Comparison of ENCODE assay signal across 20 cellular contexts in genomic region chr10:110274629-110275028, GRCh38. TPM values are rescaled to one million over a fixed set of nuclear protein-coding genes. Genes with fewer than 3 reads are reported as not detected.
DNase-seq lines count a peak whose midpoint lies in the region; ATAC-seq and TF ChIP-seq lines count a peak whose summit lies in the region.
"Had no signal": no experiment of that assay in that cellular context is flagged by ENCODE, and none has a peak within 500 bp of the region (broad histone marks: within the 10 kb centered on the region; RNA-seq: fewer than 3 reads in every experiment).

No MANE protein-coding gene starts in this region.

- no peak overlapping the region for H3K4me3 Mint-ChIP-seq in activated naive CD4-positive, alpha-beta T cell treated with anti-CD3 and anti-CD28 coated beads, Interleukin-2, amount 50 U/mL, for 24 hours
- H3K4me3 Mint-ChIP-seq in activated naive CD4-positive, alpha-beta T cell treated with anti-CD3 and anti-CD28 coated beads for 36 hours: no peak overlapping the region
- H3K4me3 Mint-ChIP-seq in HFFc6: no peak overlapping the region
- H3K4me3 Mint-ChIP-seq: stimulated activated naive B cell treated with anti-CD40 and anti-IgM and Interleukin-4, amounts not matched to agents 10 μg/mL and 1 μg/mL and 100 μg/mL, for 72 hours had no signal

- H3K9me3 ChIP-seq in BE2C: no peaks in the 10 kb centered on the region
- H3K9me3 ChIP-seq: Caco-2, psoas muscle had no signal

- no peaks in the 10 kb centered on the region for H3K27me3 Mint-ChIP-seq in activated naive CD4-positive, alpha-beta T cell treated with anti-CD3 and anti-CD28 coated beads, Interleukin-2, amount 50 U/mL, for 24 hours
- no peaks in the 10 kb centered on the region for H3K27me3 Mint-ChIP-seq in activated naive CD4-positive, alpha-beta T cell treated with anti-CD3 and anti-CD28 coated beads for 36 hours (ENCODE audit: low read depth)
- H3K27me3 Mint-ChIP-seq in HFFc6 (ENCODE audit: insufficient read depth): peaks cover 1% of the 10 kb centered on the region; the same call in 1 of the 2 replicates
- H3K27me3 Mint-ChIP-seq: stimulated activated naive B cell treated with anti-CD40 and anti-IgM and Interleukin-4, amounts not matched to agents 10 μg/mL and 1 μg/mL and 100 μg/mL, for 72 hours had no signal

- H3K4me1 Mint-ChIP-seq in activated naive CD4-positive, alpha-beta T cell treated with anti-CD3 and anti-CD28 coated beads, Interleukin-2, amount 50 U/mL, for 24 hours: peaks cover 60% of the 10 kb centered on the region
- peaks cover 44% of the 10 kb centered on the region for H3K4me1 Mint-ChIP-seq in activated naive CD4-positive, alpha-beta T cell treated with anti-CD3 and anti-CD28 coated beads for 36 hours (ENCODE audit: low read depth)
- peaks cover 18% of the 10 kb centered on the region for H3K4me1 Mint-ChIP-seq in HFFc6 (ENCODE audit: low read depth)

- H3K4me3 ChIP-seq in dorsolateral prefrontal cortex (peak overlapping the region in 6 of 59 donors; percentile 1 to 29 (median 10)), BE2C (ENCODE audit: low read depth, low read length) (no peak overlapping the region)
- H3K4me3 ChIP-seq: psoas muscle, smooth muscle cell had no signal

- H3K36me3 Mint-ChIP-seq in activated naive CD4-positive, alpha-beta T cell treated with anti-CD3 and anti-CD28 coated beads, Interleukin-2, amount 50 U/mL, for 24 hours: peaks cover 6% of the 10 kb centered on the region
- no peaks in the 10 kb centered on the region for H3K36me3 Mint-ChIP-seq in activated naive CD4-positive, alpha-beta T cell treated with anti-CD3 and anti-CD28 coated beads for 36 hours (ENCODE audit: low read depth)
- no peaks in the 10 kb centered on the region for H3K36me3 Mint-ChIP-seq in HFFc6 (ENCODE audit: low read depth)
- H3K36me3 Mint-ChIP-seq: stimulated activated naive B cell treated with anti-CD40 and anti-IgM and Interleukin-4, amounts not matched to agents 10 μg/mL and 1 μg/mL and 100 μg/mL, for 72 hours had no signal

- H3K27ac ChIP-seq in dorsolateral prefrontal cortex (peak overlapping the region; percentile 82 to 99 (median 96)), substantia nigra (ENCODE audit: low read depth, low read length, poor library complexity, severe bottlenecking) (peak overlapping the region; percentile 95)

- CTCF ChIA-PET in activated naive CD4-positive, alpha-beta T cell treated with anti-CD3 and anti-CD28 coated beads for 36 hours (lab: Charles Lee): interaction anchor here (0.6 to 4.9 kb wide), 12 partner anchors 9 to 390 kb away, joined by 3 to 50 read pairs (median 4); partner anchors contain the start of gene MXI1

- no peaks in the 10 kb centered on the region for H3K27me3 ChIP-seq in dorsolateral prefrontal cortex
- no peaks in the 10 kb centered on the region for H3K27me3 ChIP-seq in BE2C

- TF ChIP-seq CTCF in dorsolateral prefrontal cortex (IDR thresholded peaks at IDR 0.05 in 54 of 56, conservative IDR thresholded peaks at IDR 0.05 in 2 of 56; ENCODE audit: low read depth in 1 of 56, partially characterized antibody in 56 of 56) (no peak), BE2C (IDR thresholded peaks at IDR 0.05; ENCODE audit: low read depth, low read length) (no peak), HFFc6 (IDR thresholded peaks at IDR 0.05) (no peak)

- intact Hi-C loops in activated naive CD4-positive, alpha-beta T cell treated with anti-CD3 and anti-CD28 coated beads for 36 hours (cut with micrococcal nuclease): loop anchor here (1.0 to 5.0 kb wide), 4 partner anchors 32 to 136 kb away; partner anchors contain the start of gene MXI1
- intact Hi-C loops in dorsolateral prefrontal cortex (cut with DNase I): loop anchor here (5.0 kb wide), 2 partner anchors 67 to 137 kb away; partner anchors contain the start of gene MXI1 (in 2 of the 2)

- H3K27ac Mint-ChIP-seq in activated naive CD4-positive, alpha-beta T cell treated with anti-CD3 and anti-CD28 coated beads, Interleukin-2, amount 50 U/mL, for 24 hours: peak overlapping the region; percentile 66
- no peak overlapping the region for H3K27ac Mint-ChIP-seq in activated naive CD4-positive, alpha-beta T cell treated with anti-CD3 and anti-CD28 coated beads for 36 hours
- H3K27ac Mint-ChIP-seq in HFFc6: no peak overlapping the region
- H3K27ac Mint-ChIP-seq: stimulated activated naive B cell treated with anti-CD40 and anti-IgM and Interleukin-4, amounts not matched to agents 10 μg/mL and 1 μg/mL and 100 μg/mL, for 72 hours had no signal

- no peak for ATAC-seq in GM19463 (IDR thresholded peaks at IDR 0.05; ENCODE audit: unreplicated experiment)

- no peak for DNase-seq in activated naive CD4-positive, alpha-beta T cell treated with anti-CD3 and anti-CD28 coated beads for 36 hours
- DNase-seq in NCI-H69 (lab: John Stamatoyannopoulos, UW): peak; percentile 4
- no peak for DNase-seq in dorsolateral prefrontal cortex
- DNase-seq in substantia nigra (lab: John Stamatoyannopoulos, UW): no peak
- DNase-seq in BE2C: no peak
- DNase-seq in HFFc6: no peak
- DNase-seq: 8988T; activated naive CD4-positive, alpha-beta T cell; activated T-cell treated with anti-CD3 and anti-CD28 coated beads, Interleukin-2, amount 50 U/mL, for 1 hour; aorta; Caco-2; KBM-7; NCI-H774; psoas muscle; stimulated activated naive B cell treated with anti-CD40 and anti-IgM and Interleukin-4, amounts not matched to agents 10 μg/mL and 1 μg/mL and 100 μg/mL, for 72 hours; SW 1271; trophoblast cell had no signal

- H3K9me3 Mint-ChIP-seq in activated naive CD4-positive, alpha-beta T cell treated with anti-CD3 and anti-CD28 coated beads, Interleukin-2, amount 50 U/mL, for 24 hours: no peaks in the 10 kb centered on the region
- no peaks in the 10 kb centered on the region for H3K9me3 Mint-ChIP-seq in activated naive CD4-positive, alpha-beta T cell treated with anti-CD3 and anti-CD28 coated beads for 36 hours
- no peaks in the 10 kb centered on the region for H3K9me3 Mint-ChIP-seq in HFFc6
- H3K9me3 Mint-ChIP-seq: stimulated activated naive B cell treated with anti-CD40 and anti-IgM and Interleukin-4, amounts not matched to agents 10 μg/mL and 1 μg/mL and 100 μg/mL, for 72 hours had no signal

- peaks cover 1% of the 10 kb centered on the region; the same call in 1 of the 2 replicates for H3K36me3 ChIP-seq in BE2C

- peaks cover 5% of the 10 kb centered on the region for H3K4me1 ChIP-seq in BE2C

RNA-seq across cellular contexts. Expression of gene SMNDC1, which starts 30.1 kb away (rescaled TPM):
- total RNA-seq in activated naive CD4-positive, alpha-beta T cell treated with anti-CD3 and anti-CD28 coated beads for 36 hours: 10 to 100 TPM; 42.4 to 46.2 TPM
- total RNA-seq in dorsolateral prefrontal cortex: 10 to 100 TPM; 17.1 to 34.9 (median 25.4) TPM
- polyA plus RNA-seq in BE2C (2012; ENCODE audit: insufficient read depth, insufficient read length, low read depth): 58.2 TPM
- total RNA-seq in HFFc6 (2021; fragmentation: NEBNext Ultra II Directional; extraction: Animal tissue kit (Norgen Biotek cat#: 25700)): 10 to 100 TPM; 31.5 to 37.5 (median 34.8) TPM
